10 cellular contexts compared by ENCODE assay signal in the genomic region with DNA sequence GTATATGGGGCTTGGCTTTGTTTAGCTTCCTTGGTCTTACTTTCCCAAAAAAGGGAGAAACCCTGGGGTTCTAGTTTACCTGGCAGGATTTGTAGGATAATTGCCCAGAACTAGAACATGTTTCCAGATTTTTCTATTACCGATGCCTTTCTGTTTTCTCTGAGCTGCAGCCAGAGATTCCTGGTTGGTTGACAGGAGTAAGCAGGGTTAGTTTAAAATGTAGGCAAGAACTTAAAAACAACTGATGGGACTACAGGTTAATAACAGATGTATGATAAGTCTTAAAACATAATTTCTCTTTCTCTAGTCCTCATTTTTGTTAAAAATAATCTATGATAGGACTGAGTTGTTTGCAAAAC. TPM values are rescaled to one million over a fixed set of nuclear protein-coding genes. Genes with fewer than 3 reads are reported as not detected.
DNase-seq lines count a peak whose midpoint lies in the region; ATAC-seq and TF ChIP-seq lines count a peak whose summit lies in the region.
"Had no signal": no experiment of that assay in that cellular context is flagged by ENCODE, and none has a peak within 500 bp of the region (broad histone marks: within the 10 kb centered on the region; RNA-seq: fewer than 3 reads in every experiment).

No MANE protein-coding gene starts in this region.

- ATAC-seq in gastrocnemius medialis (no peak), GM21367 (IDR thresholded peaks at IDR 0.05; ENCODE audit: unreplicated experiment) (no peak), GM21825 (IDR thresholded peaks at IDR 0.05; ENCODE audit: unreplicated experiment) (no peak)

- in situ Hi-C loops in gastrocnemius medialis (cut with MboI; ENCODE audit: low sequenced_read_pairs in 4 of 4): no loop called here

- H3K27ac Mint-ChIP-seq in Caco-2 (ENCODE audit: unreplicated experiment): peak overlapping the region; percentile 100

- peaks cover 35% of the 10 kb centered on the region for H3K36me3 Mint-ChIP-seq in Caco-2 (ENCODE audit: insufficient read depth, unreplicated experiment)

- no peaks in the 10 kb centered on the region for H3K27me3 Mint-ChIP-seq in Caco-2 (ENCODE audit: insufficient read depth, unreplicated experiment)

- no peaks in the 10 kb centered on the region for H3K9me3 Mint-ChIP-seq in Caco-2 (ENCODE audit: unreplicated experiment)

- peaks cover 38% of the 10 kb centered on the region for H3K4me1 Mint-ChIP-seq in Caco-2 (ENCODE audit: low read depth, unreplicated experiment)

- intact Hi-C loops in Caco-2 (cut with micrococcal nuclease; ENCODE audit: unreplicated experiment) (no loop called here), gastrocnemius medialis (cut with DNase I; ENCODE audit: low total_unique reads) (no loop called here)

- H3K9me3 ChIP-seq in Caco-2: no peaks in the 10 kb centered on the region
- H3K9me3 ChIP-seq in Peyer's patch: no peaks in the 10 kb centered on the region
- H3K9me3 ChIP-seq in gastrocnemius medialis: no peaks in the 10 kb centered on the region

- H3K4me1 ChIP-seq in Caco-2 (peaks cover 40% of the 10 kb centered on the region), Peyer's patch (peaks cover 0 to 15% (median 0%) of the 10 kb centered on the region in 4 donors), gastrocnemius medialis (peaks cover 11 to 12% of the 10 kb centered on the region in 2 donors)

- no peak for TF ChIP-seq POLR2A in Peyer's patch (IDR thresholded peaks at IDR 0.05)
- no peak for TF ChIP-seq POLR2A in gastrocnemius medialis (IDR thresholded peaks at IDR 0.05)

- TF ChIP-seq CTCF in Caco-2 (IDR thresholded peaks at IDR 0.05; ENCODE audit: insufficient read depth in 1 of 2, low read depth in 1 of 2, low read length in 1 of 2, severe bottlenecking in 1 of 2, unreplicated experiment in 1 of 2) (no peak), Peyer's patch (IDR thresholded peaks at IDR 0.05) (no peak), gastrocnemius medialis (IDR thresholded peaks at IDR 0.05 in 4 of 5, conservative IDR thresholded peaks at IDR 0.05 in 1 of 5) (no peak)

- H3K27ac ChIP-seq in Peyer's patch (peak overlapping the region in 3 of 4 donors; percentile 8 to 62 (median 17)), layer of hippocampus (ENCODE audit: low read depth, low read length) (peak overlapping the region; percentile 17), gastrocnemius medialis (peak overlapping the region in 3 of 4 donors; percentile 48 to 61 (median 52))
- H3K27ac ChIP-seq: HL-60 had no signal

- POLR2A ChIA-PET in Caco-2 (lab: Charles Lee): interaction anchor here (0.6 to 1.8 kb wide), 2 partner anchors 9 to 142 kb away, joined by 5 to 7 read pairs; no protein-coding TSS in a partner anchor

- DNase-seq in Caco-2 (no peak), Peyer's patch (no peak), gastrocnemius medialis (no peak), NCI-H446 treated with DMSO at 0.1 percent for 48 hours (lab: John Stamatoyannopoulos, UW) (no peak)
- no peak for DNase-seq in activated effector memory CD4-positive, alpha-beta T cell treated with anti-CD3 and anti-CD28 coated beads, Interleukin-2, amount 50 U/mL, for 16 hours
- DNase-seq: mammary epithelial cell had no signal

- H3K27me3 ChIP-seq in Caco-2 (replicated peaks; ENCODE audit: control insufficient read depth, insufficient read depth, low read length): no peaks in the 10 kb centered on the region
- H3K27me3 ChIP-seq in Peyer's patch: no peaks in the 10 kb centered on the region
- no peaks in the 10 kb centered on the region for H3K27me3 ChIP-seq in layer of hippocampus (ENCODE audit: control insufficient read depth, insufficient read depth, low read length)
- no peaks in the 10 kb centered on the region for H3K27me3 ChIP-seq in gastrocnemius medialis

- CTCF ChIA-PET in Caco-2 (lab: Charles Lee): interaction anchor here (1.0 to 1.3 kb wide), 2 partner anchors 9 to 66 kb away, joined by 3 to 5 read pairs; no protein-coding TSS in a partner anchor

- H3K4me3 ChIP-seq in Caco-2 (ENCODE audit: low read depth, low read length) (no peak overlapping the region), Peyer's patch (peak overlapping the region in 1 of 4 donors; percentile 10), gastrocnemius medialis (no peak overlapping the region)

- no peak overlapping the region for H3K4me3 Mint-ChIP-seq in Caco-2 (ENCODE audit: unreplicated experiment)

- H3K36me3 ChIP-seq in Caco-2 (ENCODE audit: control insufficient read depth, insufficient read depth, low read length) (peaks cover 5% of the 10 kb centered on the region; the same call in 1 of the 2 replicates), Peyer's patch (peaks cover 0 to 18% (median 0%) of the 10 kb centered on the region in 3 donors), gastrocnemius medialis (peaks cover 0 to 25% of the 10 kb centered on the region in 2 donors)

- BruUV-seq in Caco-2 (replicated peaks; lab: Mats Ljungman, UMichigan): no TSS peak

RNA-seq across cellular contexts. Expression of gene GMCL1, which starts 38.9 kb away (rescaled TPM):
- total RNA-seq in Caco-2 (2022) (13.8 and 17.5 TPM in 2 replicates), Peyer's patch (10 to 100 TPM; 15.4 to 29.2 (median 23.0) TPM), gastrocnemius medialis (1 to 10 TPM; 2.0 to 3.3 (median 3.3) TPM)

RNA-seq across cellular contexts. Expression of gene ANXA4, which starts 48.6 kb away (rescaled TPM):
- total RNA-seq in Caco-2 (2022): 90.8 and 92.0 TPM in 2 replicates
- 100 to 1,000 TPM; 106 to 216 (median 156) TPM for total RNA-seq in Peyer's patch
- total RNA-seq in gastrocnemius medialis: 10 to 100 TPM; 10.7 to 17.0 (median 15.8) TPM
